ENCODE assay signal across 18 cellular contexts in genomic region chr13:61466280-61466679, GRCh38. TPM values are rescaled to one million over a fixed set of nuclear protein-coding genes. Genes with fewer than 3 reads are reported as not detected.
DNase-seq lines count a peak whose midpoint lies in the region; ATAC-seq and TF ChIP-seq lines count a peak whose summit lies in the region.
"Had no signal": no experiment of that assay in that cellular context is flagged by ENCODE, and none has a peak within 500 bp of the region (broad histone marks: within the 10 kb centered on the region; RNA-seq: fewer than 3 reads in every experiment).

No MANE protein-coding gene starts in this region.

- DNase-seq in DMS 273 (lab: John Stamatoyannopoulos, UW; ENCODE audit: unreplicated experiment) = peak; percentile 4
- no peak for DNase-seq in DMS 273 treated with DMSO at 0.1 percent for 48 hours (lab: John Stamatoyannopoulos, UW)
- DNase-seq in epithelial cell of proximal tubule (ENCODE audit: low read depth) = no peak
- DNase-seq in progenitor cell of endocrine pancreas (ENCODE audit: low spot score, unreplicated experiment) = no peak
- no peak for DNase-seq in CD8-positive, alpha-beta memory T cell
- no peak for DNase-seq in GDM1 (lab: John Stamatoyannopoulos, UW)
- DNase-seq: 8988T; activated CD4-positive, alpha-beta T cell treated with anti-CD3 and anti-CD28 coated beads for 1 hour; activated naive CD8-positive, alpha-beta T cell treated with anti-CD3 and anti-CD28 coated beads, Interleukin-2, amount 10 ng/mL, durations not matched to agents 7 days and 5 days; central memory CD4-positive, alpha-beta T cell; heart left ventricle; mesenchymal stem cell; NCI-H2171 treated with DMSO at 0.1 percent for 48 hours; stimulated activated naive CD8-positive, alpha-beta T cell treated with anti-CD3 and anti-CD28 coated beads, Interleukin-15, amount 100 ng/mL, for 72 hours had no signal

- no peak overlapping the region for H3K9ac ChIP-seq in OCI-LY3 (ENCODE audit: low read length)

- TF ChIP-seq CTCF in OCI-LY3 (IDR thresholded peaks at IDR 0.05; ENCODE audit: low read depth, low read length) = peak; percentile 56
- peak; percentile 67 for TF ChIP-seq CTCF in epithelial cell of proximal tubule (conservative IDR thresholded peaks at IDR 0.05; ENCODE audit: low read depth, low read length)
- TF ChIP-seq CTCF in progenitor cell of endocrine pancreas (IDR thresholded peaks at IDR 0.05; ENCODE audit: unreplicated experiment) = peak; percentile 46

- H3K4me1 Mint-ChIP-seq in progenitor cell of endocrine pancreas (ENCODE audit: low read depth) = peaks cover 23% of the 10 kb centered on the region
- no peaks in the 10 kb centered on the region for H3K4me1 Mint-ChIP-seq in CD8-positive, alpha-beta memory T cell
- H3K4me1 Mint-ChIP-seq: activated naive CD8-positive, alpha-beta T cell treated with anti-CD3 and anti-CD28 coated beads, Interleukin-2, amount 10 ng/mL, durations not matched to agents 7 days and 5 days; stimulated activated naive CD8-positive, alpha-beta T cell treated with anti-CD3 and anti-CD28 coated beads, Interleukin-15, amount 100 ng/mL, for 72 hours had no signal

- no peak overlapping the region for H3K4me2 ChIP-seq in OCI-LY3 (ENCODE audit: low read length)

- POLR2A ChIA-PET in CD8-positive, alpha-beta memory T cell (lab: Charles Lee) = no interaction called here

- H3K4me3 ChIP-seq in OCI-LY3 (ENCODE audit: low read length) = no peak overlapping the region
- no peak overlapping the region for H3K4me3 ChIP-seq in epithelial cell of proximal tubule (ENCODE audit: low read depth, low read length)
- H3K4me3 ChIP-seq in CD8-positive, alpha-beta memory T cell (ENCODE audit: low read length) = no peak overlapping the region
- H3K4me3 ChIP-seq: heart left ventricle had no signal

- no peaks in the 10 kb centered on the region for H3K9me3 ChIP-seq in OCI-LY3 (ENCODE audit: insufficient read depth, low read length)
- no peaks in the 10 kb centered on the region for H3K9me3 ChIP-seq in CD8-positive, alpha-beta memory T cell (ENCODE audit: low read length)
- H3K9me3 ChIP-seq: heart left ventricle had no signal

- H4K20me1 ChIP-seq in OCI-LY3 (ENCODE audit: insufficient read depth, low read length) = no peaks in the 10 kb centered on the region

- H3K27ac Mint-ChIP-seq in progenitor cell of endocrine pancreas = no peak overlapping the region
- no peak overlapping the region for H3K27ac Mint-ChIP-seq in CD8-positive, alpha-beta memory T cell
- H3K27ac Mint-ChIP-seq: activated naive CD8-positive, alpha-beta T cell treated with anti-CD3 and anti-CD28 coated beads, Interleukin-2, amount 10 ng/mL, durations not matched to agents 7 days and 5 days; stimulated activated naive CD8-positive, alpha-beta T cell treated with anti-CD3 and anti-CD28 coated beads, Interleukin-15, amount 100 ng/mL, for 72 hours had no signal

- H2AFZ ChIP-seq in OCI-LY3 (ENCODE audit: low read depth, low read length) = no peak overlapping the region

- no peaks in the 10 kb centered on the region for H3K9me3 Mint-ChIP-seq in progenitor cell of endocrine pancreas (ENCODE audit: low read depth)
- H3K9me3 Mint-ChIP-seq in CD8-positive, alpha-beta memory T cell = peaks cover 0 to 11% (median 3%) of the 10 kb centered on the region in 5 donors
- H3K9me3 Mint-ChIP-seq: activated naive CD8-positive, alpha-beta T cell treated with anti-CD3 and anti-CD28 coated beads, Interleukin-2, amount 10 ng/mL, durations not matched to agents 7 days and 5 days; stimulated activated naive CD8-positive, alpha-beta T cell treated with anti-CD3 and anti-CD28 coated beads, Interleukin-15, amount 100 ng/mL, for 72 hours had no signal

- CTCF ChIA-PET in CD8-positive, alpha-beta memory T cell (lab: Charles Lee) = no interaction called here

- no peak overlapping the region for H3K27ac ChIP-seq in OCI-LY3 (ENCODE audit: low read length)
- H3K27ac ChIP-seq in CD8-positive, alpha-beta memory T cell (ENCODE audit: low read depth, low read length) = no peak overlapping the region
- H3K27ac ChIP-seq: heart left ventricle had no signal

- no peaks in the 10 kb centered on the region for H3K4me1 ChIP-seq in OCI-LY3 (ENCODE audit: low read length)
- H3K4me1 ChIP-seq in CD8-positive, alpha-beta memory T cell (ENCODE audit: insufficient read depth, low read length) = no peaks in the 10 kb centered on the region
- H3K4me1 ChIP-seq: heart left ventricle had no signal

- H3K36me3 Mint-ChIP-seq in progenitor cell of endocrine pancreas (ENCODE audit: insufficient read depth) = no peaks in the 10 kb centered on the region
- no peaks in the 10 kb centered on the region for H3K36me3 Mint-ChIP-seq in CD8-positive, alpha-beta memory T cell
- H3K36me3 Mint-ChIP-seq: activated naive CD8-positive, alpha-beta T cell treated with anti-CD3 and anti-CD28 coated beads, Interleukin-2, amount 10 ng/mL, durations not matched to agents 7 days and 5 days had no signal

- ATAC-seq in GM21381 (IDR thresholded peaks at IDR 0.05; ENCODE audit: unreplicated experiment) = no peak
- ATAC-seq: heart left ventricle; stimulated activated naive CD8-positive, alpha-beta T cell treated with anti-CD3 and anti-CD28 coated beads, Interleukin-15, amount 100 ng/mL, for 72 hours had no signal

- H3K27me3 ChIP-seq in OCI-LY3 (ENCODE audit: low read depth, low read length) = no peaks in the 10 kb centered on the region
- no peaks in the 10 kb centered on the region for H3K27me3 ChIP-seq in CD8-positive, alpha-beta memory T cell (ENCODE audit: insufficient read depth, low read length, poor library complexity, severe bottlenecking)
- H3K27me3 ChIP-seq: heart left ventricle had no signal

- no peak overlapping the region for H3K4me3 Mint-ChIP-seq in progenitor cell of endocrine pancreas (ENCODE audit: low read depth)
- no peak overlapping the region for H3K4me3 Mint-ChIP-seq in CD8-positive, alpha-beta memory T cell
- H3K4me3 Mint-ChIP-seq: activated naive CD8-positive, alpha-beta T cell treated with anti-CD3 and anti-CD28 coated beads, Interleukin-2, amount 10 ng/mL, durations not matched to agents 7 days and 5 days; stimulated activated naive CD8-positive, alpha-beta T cell treated with anti-CD3 and anti-CD28 coated beads, Interleukin-15, amount 100 ng/mL, for 72 hours had no signal

- no peaks in the 10 kb centered on the region for H3K36me3 ChIP-seq in OCI-LY3 (replicated peaks; ENCODE audit: low read depth, low read length)
- H3K36me3 ChIP-seq in CD8-positive, alpha-beta memory T cell (ENCODE audit: insufficient read depth, low read length) = no peaks in the 10 kb centered on the region
- H3K36me3 ChIP-seq: heart left ventricle had no signal

- H3K79me2 ChIP-seq in OCI-LY3 (ENCODE audit: low read length) = no peaks in the 10 kb centered on the region

- H3K27me3 Mint-ChIP-seq in progenitor cell of endocrine pancreas = no peaks in the 10 kb centered on the region
- no peaks in the 10 kb centered on the region for H3K27me3 Mint-ChIP-seq in CD8-positive, alpha-beta memory T cell
- H3K27me3 Mint-ChIP-seq: activated naive CD8-positive, alpha-beta T cell treated with anti-CD3 and anti-CD28 coated beads, Interleukin-2, amount 10 ng/mL, durations not matched to agents 7 days and 5 days; stimulated activated naive CD8-positive, alpha-beta T cell treated with anti-CD3 and anti-CD28 coated beads, Interleukin-15, amount 100 ng/mL, for 72 hours had no signal

RNA-seq across cellular contexts. Expression of gene PCDH20, which starts 50.6 kb away (rescaled TPM):
- 1.4 and 1.5 TPM in 2 replicates for total RNA-seq in epithelial cell of proximal tubule
- total RNA-seq in progenitor cell of endocrine pancreas = 21.2 and 22.7 TPM in 2 replicates
- total RNA-seq in CD8-positive, alpha-beta memory T cell = not detected
- not detected for polyA plus RNA-seq in CD8-positive, alpha-beta memory T cell
- total RNA-seq: activated naive CD8-positive, alpha-beta T cell treated with anti-CD3 and anti-CD28 coated beads, Interleukin-2, amount 10 ng/mL, durations not matched to agents 7 days and 5 days; endothelial cell of umbilical vein; LHCN-M2 had no signal
